In genomic region chr11:118310271-118310670, GRCh38 we compare ENCODE assay signal across 17 cellular contexts. TPM values are rescaled to one million over a fixed set of nuclear protein-coding genes. Genes with fewer than 3 reads are reported as not detected.
"Had no signal": no experiment of that assay in that cellular context is flagged by ENCODE, and none has a peak within 500 bp of the region (broad histone marks: within the 10 kb centered on the region; RNA-seq: fewer than 3 reads in every experiment).

No MANE protein-coding gene starts in this region.

- H3K9me3 ChIP-seq: gastrocnemius medialis, left lung, prostate gland, right lobe of liver had no signal

- H3K4me1 ChIP-seq: gastrocnemius medialis, prostate gland had no signal

- ATAC-seq: gastrocnemius medialis; left lung; right lobe of liver; stimulated activated naive B cell treated with anti-CD40 and anti-IgM and Interleukin-4, amounts not matched to agents 10 μg/mL and 1 μg/mL and 100 μg/mL, for 72 hours had no signal

- H3K27me3 Mint-ChIP-seq: central memory CD8-positive, alpha-beta T cell had no signal

- H3K27me3 ChIP-seq: right lobe of liver had no signal

- DNase-seq: activated CD4-positive, alpha-beta T cell treated with anti-CD3 and anti-CD28 coated beads for 48 hours; activated effector memory CD4-positive, alpha-beta T cell treated with Interleukin-2 at 50 U/mL for 16 hours; cortex of kidney; effector CD8-positive, alpha-beta T cell; gastrocnemius medialis; left lung; mesenchymal stem cell; nephron progenitor cell; right lobe of liver; stimulated activated CD4-positive, alpha-beta T cell treated with anti-CD3 and anti-CD28 coated beads, Interleukin-1b, Interleukin-23, amount 100 ng/mL, for 48 hours; stimulated activated naive B cell treated with anti-CD40 and anti-IgM and Interleukin-4, amounts not matched to agents 10 μg/mL and 1 μg/mL and 100 μg/mL, for 72 hours; trophoblast cell had no signal

- H3K36me3 ChIP-seq: gastrocnemius medialis, left lung, prostate gland, right lobe of liver had no signal

- H3K27ac ChIP-seq: gastrocnemius medialis, left lung, prostate gland, right lobe of liver, VCaP had no signal

- H3K27ac Mint-ChIP-seq: brain; nephron progenitor cell; stimulated activated naive B cell treated with anti-CD40 and anti-IgM and Interleukin-4, amounts not matched to agents 10 μg/mL and 1 μg/mL and 100 μg/mL, for 72 hours had no signal

- H3K36me3 Mint-ChIP-seq: brain; stimulated activated naive B cell treated with anti-CD40 and anti-IgM and Interleukin-4, amounts not matched to agents 10 μg/mL and 1 μg/mL and 100 μg/mL, for 72 hours had no signal

- H3K4me3 ChIP-seq: gastrocnemius medialis, left lung, prostate gland, right lobe of liver had no signal

- H3K9me3 Mint-ChIP-seq: central memory CD8-positive, alpha-beta T cell; nephron progenitor cell had no signal

- H3K4me3 Mint-ChIP-seq: brain; nephron progenitor cell; stimulated activated naive B cell treated with anti-CD40 and anti-IgM and Interleukin-4, amounts not matched to agents 10 μg/mL and 1 μg/mL and 100 μg/mL, for 72 hours had no signal

RNA-seq across cellular contexts. Expression of gene CD3E, which starts 5.7 kb away (rescaled TPM):
- polyA plus RNA-seq: keratinocyte had no signal

RNA-seq across cellular contexts. Expression of gene CD3D, which starts 32.2 kb away (rescaled TPM):
- polyA plus RNA-seq: keratinocyte had no signal

RNA-seq across cellular contexts. Expression of gene CD3G, which starts 33.9 kb away (rescaled TPM):
- polyA plus RNA-seq: keratinocyte had no signal
